In the genomic region with DNA sequence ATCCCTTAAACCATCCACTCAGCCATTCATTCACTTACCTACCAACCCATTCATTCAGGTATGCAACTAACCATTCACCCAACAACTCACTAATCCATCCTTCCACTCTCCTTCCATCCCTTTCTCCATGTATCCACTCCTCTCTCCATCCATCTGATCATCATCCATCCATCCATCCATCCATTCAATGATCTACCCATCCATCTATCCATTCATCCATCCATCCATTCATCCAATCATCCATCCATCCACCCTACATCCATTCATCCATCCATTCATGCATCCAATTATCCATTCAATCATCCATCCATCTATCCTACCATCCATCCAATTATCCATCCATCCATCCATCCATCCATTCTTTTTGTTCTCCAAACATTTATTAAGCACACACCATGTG, we compare ENCODE assay signal across 36 cellular contexts. TPM values are rescaled to one million over a fixed set of nuclear protein-coding genes. Genes with fewer than 3 reads are reported as not detected.
"Had no signal": no experiment of that assay in that cellular context is flagged by ENCODE, and none has a peak within 500 bp of the region (broad histone marks: within the 10 kb centered on the region; RNA-seq: fewer than 3 reads in every experiment).

No MANE protein-coding gene starts in this region.

- H3K36me3 Mint-ChIP-seq: activated naive CD4-positive, alpha-beta T cell treated with anti-CD3 and anti-CD28 coated beads, Interleukin-2, amount 50 U/mL, for 24 hours; T-cell had no signal

- DNase-seq: activated CD4-positive, alpha-beta T cell treated with anti-CD3 and anti-CD28 coated beads for 1 hour; activated CD4-positive, alpha-beta T cell treated with anti-CD3 and anti-CD28 coated beads for 48 hours; activated CD4-positive, alpha-beta T cell treated with anti-CD3 and anti-CD28 coated beads, Interleukin-2, amount 50 U/mL, for 4 hours; activated CD4-positive, CD25-positive, alpha-beta regulatory T cell; activated CD8-positive, alpha-beta T cell treated with anti-CD3 and anti-CD28 coated beads for 36 hours; activated effector memory CD4-positive, alpha-beta T cell treated with anti-CD3 and anti-CD28 coated beads, Interleukin-2, amount 50 U/mL, for 16 hours; activated naive CD4-positive, alpha-beta T cell treated with Interleukin-2 at 50 U/mL for 16 hours; activated naive CD8-positive, alpha-beta T cell treated with anti-CD3 and anti-CD28 coated beads, Interleukin-2, amount 10 ng/mL, durations not matched to agents 7 days and 5 days; activated T-cell treated with anti-CD3 and anti-CD28 coated beads, Interleukin-2, amount 50 U/mL, for 1 hour; activated T-cell treated with anti-CD3 and anti-CD28 coated beads, Interleukin-2, amount 50 U/mL, for 72 hours; amygdala; Kasumi-1; MG63; NCI-H1048; NCI-H1105 treated with DMSO at 0.1 percent for 48 hours; NCI-H1436; NCI-H1694; NCI-H1930; NCI-H2081 treated with DMSO at 0.1 percent for 48 hours; NCI-H226; NCI-H446 treated with DMSO at 0.1 percent for 48 hours; NCI-H524 treated with DMSO at 0.1 percent for 48 hours; SIG-M5; T-cell; T-helper 17 cell; T-helper 9 cell; WERI-Rb-1 had no signal

- H3K4me1 Mint-ChIP-seq: activated T-helper 17 cell treated with anti-CD3 and anti-CD28 coated beads, Interleukin-2, amount 50 U/mL, for 72 hours had no signal

- H3K36me3 ChIP-seq: ascending aorta, cardiac muscle cell, MG63, WERI-Rb-1 had no signal

- H3K27me3 Mint-ChIP-seq: activated CD8-positive, alpha-beta T cell treated with anti-CD3 and anti-CD28 coated beads for 36 hours; activated naive CD4-positive, alpha-beta T cell treated with anti-CD3 and anti-CD28 coated beads, Interleukin-2, amount 50 U/mL, for 24 hours; activated naive CD8-positive, alpha-beta T cell treated with anti-CD3 and anti-CD28 coated beads, Interleukin-2, amount 10 ng/mL, durations not matched to agents 7 days and 5 days; central memory CD8-positive, alpha-beta T cell; T-cell; T-helper 17 cell had no signal

- H3K9me3 Mint-ChIP-seq: activated CD8-positive, alpha-beta T cell treated with anti-CD3 and anti-CD28 coated beads for 36 hours; activated naive CD4-positive, alpha-beta T cell treated with anti-CD3 and anti-CD28 coated beads, Interleukin-2, amount 50 U/mL, for 24 hours; activated T-cell treated with anti-CD3 and anti-CD28 coated beads, Interleukin-2, amount 50 U/mL, for 72 hours; activated T-helper 17 cell treated with anti-CD3 and anti-CD28 coated beads, Interleukin-2, amount 50 U/mL, for 72 hours; central memory CD8-positive, alpha-beta T cell; T-cell had no signal

- H3K4me3 Mint-ChIP-seq: activated CD8-positive, alpha-beta T cell treated with anti-CD3 and anti-CD28 coated beads for 36 hours; activated naive CD4-positive, alpha-beta T cell treated with anti-CD3 and anti-CD28 coated beads, Interleukin-2, amount 50 U/mL, for 24 hours; activated naive CD8-positive, alpha-beta T cell treated with anti-CD3 and anti-CD28 coated beads, Interleukin-2, amount 10 ng/mL, durations not matched to agents 7 days and 5 days; activated T-cell treated with anti-CD3 and anti-CD28 coated beads, Interleukin-2, amount 50 U/mL, for 72 hours; activated T-helper 17 cell treated with anti-CD3 and anti-CD28 coated beads, Interleukin-2, amount 50 U/mL, for 72 hours; central memory CD8-positive, alpha-beta T cell; T-cell; T-helper 17 cell had no signal

- H3K27ac ChIP-seq: ascending aorta, cardiac muscle cell, RWPE1, WERI-Rb-1 had no signal

- ATAC-seq: activated CD8-positive, alpha-beta T cell treated with anti-CD3 and anti-CD28 coated beads for 36 hours; activated T-cell treated with anti-CD3 and anti-CD28 coated beads, Interleukin-2, amount 50 U/mL, for 72 hours; activated T-helper 17 cell treated with anti-CD3 and anti-CD28 coated beads, Interleukin-2, amount 50 U/mL, for 72 hours; Right ventricle myocardium inferior; SK-N-SH treated with all-trans-retinoic acid at 6 μM for 48 hours; T-cell; T-helper 17 cell had no signal

- H3K4me3 ChIP-seq: ascending aorta, cardiac muscle cell, MG63 had no signal

- H3K4me1 ChIP-seq: ascending aorta had no signal

- H3K27me3 ChIP-seq: ascending aorta, cardiac muscle cell, MG63 had no signal

- H3K27ac Mint-ChIP-seq: activated CD8-positive, alpha-beta T cell treated with anti-CD3 and anti-CD28 coated beads for 36 hours; activated naive CD4-positive, alpha-beta T cell treated with anti-CD3 and anti-CD28 coated beads, Interleukin-2, amount 50 U/mL, for 24 hours; activated naive CD8-positive, alpha-beta T cell treated with anti-CD3 and anti-CD28 coated beads, Interleukin-2, amount 10 ng/mL, durations not matched to agents 7 days and 5 days; activated T-cell treated with anti-CD3 and anti-CD28 coated beads, Interleukin-2, amount 50 U/mL, for 72 hours; activated T-helper 17 cell treated with anti-CD3 and anti-CD28 coated beads, Interleukin-2, amount 50 U/mL, for 72 hours; T-cell; T-helper 17 cell had no signal

- H3K9me3 ChIP-seq: ascending aorta, MG63 had no signal

RNA-seq across cellular contexts. Expression of a gene that starts 13.8 kb away (rescaled TPM):
- total RNA-seq: activated T-cell treated with anti-CD3 and anti-CD28 coated beads, Interleukin-2, amount 50 U/mL, for 72 hours; ascending aorta; cardiac muscle cell; Right ventricle myocardium inferior; SK-MEL-5 had no signal
- polyA plus RNA-seq: cardiac muscle cell had no signal
